Comparison of ENCODE assay signal across 11 cellular contexts in genomic region chr19:15448014-15448777, GRCh38. TPM values are rescaled to one million over a fixed set of nuclear protein-coding genes. Genes with fewer than 3 reads are reported as not detected.
DNase-seq lines count a peak whose midpoint lies in the region; ATAC-seq and TF ChIP-seq lines count a peak whose summit lies in the region.
"Had no signal": no experiment of that assay in that cellular context is flagged by ENCODE, and none has a peak within 500 bp of the region (broad histone marks: within the 10 kb centered on the region; RNA-seq: fewer than 3 reads in every experiment).

No MANE protein-coding gene starts in this region.

- no peak overlapping the region for H3K27ac ChIP-seq in mesenchymal stem cell (ENCODE audit: low read length, poor library complexity, severe bottlenecking)

- H3K4me1 Mint-ChIP-seq in activated naive CD8-positive, alpha-beta T cell treated with anti-CD3 and anti-CD28 coated beads, Interleukin-2, amount 10 ng/mL, durations not matched to agents 7 days and 5 days, result peaks cover 17% of the 10 kb centered on the region

- DNase-seq in AG10803 (ENCODE audit: low read depth) (peak; percentile 16), mesenchymal stem cell (no peak), posterior vena cava (ENCODE audit: low spot score) (no peak), NCI-H2029 treated with DMSO at 0.1 percent for 48 hours (lab: John Stamatoyannopoulos, UW) (no peak), activated gamma-delta T cell (lab: John Stamatoyannopoulos, UW) (no peak), OCI-M1 (lab: John Stamatoyannopoulos, UW) (no peak)
- no peak for DNase-seq in activated naive CD8-positive, alpha-beta T cell treated with anti-CD3 and anti-CD28 coated beads, Interleukin-2, amount 10 ng/mL, durations not matched to agents 7 days and 5 days
- DNase-seq: NCI-H226 had no signal

- H3K27me3 ChIP-seq in mesenchymal stem cell (ENCODE audit: control insufficient read depth in 1 of 2, insufficient read depth in 1 of 2, low read length in 2 of 2), result no peaks in the 10 kb centered on the region
- H3K27me3 ChIP-seq: body of pancreas had no signal

- no peak for TF ChIP-seq CTCF in AG10803 (conservative IDR thresholded peaks at IDR 0.05; ENCODE audit: low read length)

- H3K18ac ChIP-seq in mesenchymal stem cell (ENCODE audit: low read depth in 1 of 2, low read length in 2 of 2), result no peak overlapping the region

- H3K4ac ChIP-seq in mesenchymal stem cell (ENCODE audit: low read depth in 1 of 2, low read length in 2 of 2), result no peak overlapping the region

- no peaks in the 10 kb centered on the region for H3K9me3 Mint-ChIP-seq in activated naive CD8-positive, alpha-beta T cell treated with anti-CD3 and anti-CD28 coated beads, Interleukin-2, amount 10 ng/mL, durations not matched to agents 7 days and 5 days

- H3K27me3 Mint-ChIP-seq in activated naive CD8-positive, alpha-beta T cell treated with anti-CD3 and anti-CD28 coated beads, Interleukin-2, amount 10 ng/mL, durations not matched to agents 7 days and 5 days, result no peaks in the 10 kb centered on the region

- peak overlapping the region; percentile 67; the same call in 1 of the 2 replicates for H3K9ac ChIP-seq in ES-I3 (ENCODE audit: low read depth, low read length)
- peak overlapping the region; percentile 70 for H3K9ac ChIP-seq in mesenchymal stem cell (ENCODE audit: low read length)

- no peak overlapping the region for H2BK12ac ChIP-seq in mesenchymal stem cell (ENCODE audit: low read length in 2 of 2)

- peak overlapping the region; percentile 40 for H3K27ac Mint-ChIP-seq in activated naive CD8-positive, alpha-beta T cell treated with anti-CD3 and anti-CD28 coated beads, Interleukin-2, amount 10 ng/mL, durations not matched to agents 7 days and 5 days

- peaks cover 6% of the 10 kb centered on the region; the same call in 1 of the 2 replicates for H3K4me1 ChIP-seq in ES-I3 (ENCODE audit: insufficient read depth, low read length)
- H3K4me1 ChIP-seq in mesenchymal stem cell (ENCODE audit: control insufficient read depth, insufficient read depth, low read depth, low read length), result peaks cover 17% of the 10 kb centered on the region

- H4K91ac ChIP-seq in mesenchymal stem cell (ENCODE audit: low read length), result no peak overlapping the region

- WGBS in mesenchymal stem cell, result 74% methylated on average over 17 of the region's 19 CpGs

- H2AK5ac ChIP-seq in mesenchymal stem cell (ENCODE audit: low read length, severe bottlenecking), result no peak overlapping the region

- H2BK5ac ChIP-seq in mesenchymal stem cell (ENCODE audit: low read depth, low read length, poor library complexity, severe bottlenecking), result no peak overlapping the region

- peak overlapping the region; percentile 71; the same call in 1 of the 2 replicates for H3K4me3 ChIP-seq in AG10803 (ENCODE audit: low read length)
- H3K4me3 ChIP-seq in mesenchymal stem cell (ENCODE audit: insufficient read depth in 1 of 2, low read depth in 1 of 2, low read length in 2 of 2), result peak overlapping the region in 1 of 2 experiments; percentile 75

- H3K14ac ChIP-seq in mesenchymal stem cell (ENCODE audit: low read length in 2 of 2), result no peak overlapping the region

- no peak overlapping the region for H2BK120ac ChIP-seq in mesenchymal stem cell (ENCODE audit: low read depth, low read length)

- H3K4me3 Mint-ChIP-seq in activated naive CD8-positive, alpha-beta T cell treated with anti-CD3 and anti-CD28 coated beads, Interleukin-2, amount 10 ng/mL, durations not matched to agents 7 days and 5 days, result peak overlapping the region; percentile 73

- H3K79me1 ChIP-seq in mesenchymal stem cell (replicated peaks; ENCODE audit: low read length, poor library complexity, severe bottlenecking), result peaks cover 2% of the 10 kb centered on the region

- no peaks in the 10 kb centered on the region for H3K36me3 ChIP-seq in ES-I3 (ENCODE audit: insufficient read depth, low read length)
- H3K36me3 ChIP-seq in mesenchymal stem cell (ENCODE audit: control insufficient read depth in 1 of 2, insufficient read depth in 2 of 2, low read depth in 1 of 2, low read length in 2 of 2), result peaks cover 4 to 42% of the 10 kb centered on the region in 2 experiments
- H3K36me3 ChIP-seq: HAP-1 had no signal

- H3K9me3 ChIP-seq in ES-I3 (ENCODE audit: control insufficient read depth, insufficient read depth, low read length) (no peaks in the 10 kb centered on the region), mesenchymal stem cell (ENCODE audit: control insufficient read depth, low read length) (no peaks in the 10 kb centered on the region)
- H3K9me3 ChIP-seq: body of pancreas had no signal

- ATAC-seq in activated naive CD8-positive, alpha-beta T cell treated with anti-CD3 and anti-CD28 coated beads, Interleukin-2, amount 10 ng/mL, durations not matched to agents 7 days and 5 days (ENCODE audit: low read depth), result no peak
- ATAC-seq: body of pancreas had no signal

- H4K8ac ChIP-seq in mesenchymal stem cell (ENCODE audit: low read length), result no peak overlapping the region

- intact Hi-C loops in posterior vena cava (cut with DNase I), result no loop called here

- no peak overlapping the region for H2AFZ ChIP-seq in mesenchymal stem cell (ENCODE audit: low read depth, low read length)

- no peak overlapping the region for H3K23ac ChIP-seq in mesenchymal stem cell (ENCODE audit: low read length in 2 of 2)

- H2BK15ac ChIP-seq in mesenchymal stem cell (ENCODE audit: low read depth, poor library complexity, severe bottlenecking), result no peak overlapping the region

- POLR2A ChIA-PET in activated naive CD8-positive, alpha-beta T cell treated with anti-CD3 and anti-CD28 coated beads, Interleukin-2, amount 10 ng/mL, durations not matched to agents 7 days and 5 days (lab: Charles Lee), result interaction anchor here (1.2 to 2.0 kb wide), 3 partner anchors 15 to 29 kb away, joined by 3 to 11 read pairs (median 10); partner anchors contain the start of gene AKAP8L

- no peak overlapping the region for H3K4me2 ChIP-seq in mesenchymal stem cell (ENCODE audit: low read length, poor library complexity, severe bottlenecking)

- H3K36me3 Mint-ChIP-seq in activated naive CD8-positive, alpha-beta T cell treated with anti-CD3 and anti-CD28 coated beads, Interleukin-2, amount 10 ng/mL, durations not matched to agents 7 days and 5 days, result peaks cover 13% of the 10 kb centered on the region

RNA-seq across cellular contexts. Expression of gene WIZ, which starts 1.6 kb away (rescaled TPM):
- total RNA-seq in activated naive CD8-positive, alpha-beta T cell treated with anti-CD3 and anti-CD28 coated beads, Interleukin-2, amount 10 ng/mL, durations not matched to agents 7 days and 5 days, result 10 to 100 TPM; 28.4 to 29.3 TPM
- 35.6 TPM for polyA plus RNA-seq in mesenchymal stem cell (2013, experiment 1 of 2)
- polyA plus RNA-seq in mesenchymal stem cell (2013, experiment 2 of 2), result 34.6 TPM
- 10 to 100 TPM; 33.2 to 44.2 TPM for total RNA-seq in posterior vena cava

RNA-seq across cellular contexts. Expression of gene RASAL3, which starts 16.1 kb away (rescaled TPM):
- total RNA-seq in activated naive CD8-positive, alpha-beta T cell treated with anti-CD3 and anti-CD28 coated beads, Interleukin-2, amount 10 ng/mL, durations not matched to agents 7 days and 5 days, result 100 to 1,000 TPM; 168 to 172 TPM
- 0.12 TPM for polyA plus RNA-seq in mesenchymal stem cell (2013, experiment 1 of 2)
- polyA plus RNA-seq in mesenchymal stem cell (2013, experiment 2 of 2), result 0.18 TPM
- total RNA-seq in posterior vena cava, result 1 to 10 TPM; 2.3 to 3.7 TPM

RNA-seq across cellular contexts. Expression of gene AKAP8L, which starts 29.4 kb away (rescaled TPM):
- total RNA-seq in activated naive CD8-positive, alpha-beta T cell treated with anti-CD3 and anti-CD28 coated beads, Interleukin-2, amount 10 ng/mL, durations not matched to agents 7 days and 5 days, result 100 to 1,000 TPM; 146 to 149 TPM
- 54.6 TPM for polyA plus RNA-seq in mesenchymal stem cell (2013, experiment 1 of 2)
- 48.4 TPM for polyA plus RNA-seq in mesenchymal stem cell (2013, experiment 2 of 2)
- 10 to 100 TPM; 52.6 to 65.7 TPM for total RNA-seq in posterior vena cava

RNA-seq across cellular contexts. Expression of gene PGLYRP2, which starts 31.1 kb away (rescaled TPM):
- under 1 TPM; 0.19 to 0.40 TPM for total RNA-seq in activated naive CD8-positive, alpha-beta T cell treated with anti-CD3 and anti-CD28 coated beads, Interleukin-2, amount 10 ng/mL, durations not matched to agents 7 days and 5 days
- polyA plus RNA-seq in mesenchymal stem cell (2013, experiment 1 of 2), result not detected
- not detected for polyA plus RNA-seq in mesenchymal stem cell (2013, experiment 2 of 2)
- total RNA-seq in posterior vena cava, result not detected
- total RNA-seq: body of pancreas had no signal

Comparison
In these comparisons a context has a peak if more than half of its experiments do, and no peak if none do; other contexts are left out.
1. RNA of gene RASAL3, which starts 16.1 kb away (total RNA-seq): 168 to 172 TPM in activated naive CD8-positive, alpha-beta T cell treated with anti-CD3 and anti-CD28 coated beads, Interleukin-2, amount 10 ng/mL, durations not matched to agents 7 days and 5 days; 2.3 to 3.7 TPM in posterior vena cava; every median in the first group is over 10 times any median in the second.